8 cellular contexts compared by ENCODE assay signal in genomic region chr1:214281902-214282695, GRCh38. TPM values are rescaled to one million over a fixed set of nuclear protein-coding genes. Genes with fewer than 3 reads are reported as not detected.
DNase-seq lines count a peak whose midpoint lies in the region; ATAC-seq and TF ChIP-seq lines count a peak whose summit lies in the region.

No MANE protein-coding gene starts in this region.

- WGBS in esophagus muscularis mucosa = 29% methylated on average over 9 of the region's 9 CpGs

- DNase-seq in DND-41 (no peak), esophagus muscularis mucosa (ENCODE audit: extremely low spot score) (no peak), natural killer cell (no peak), NCI-H1436 (lab: John Stamatoyannopoulos, UW) (no peak), 8988T (no peak), putamen (ENCODE audit: low spot score) (no peak)

- H3K9me3 ChIP-seq in DND-41 (ENCODE audit: insufficient read depth, low read length, severe bottlenecking) (no peaks in the 10 kb centered on the region), esophagus muscularis mucosa (no peaks in the 10 kb centered on the region)

- H3K27ac Mint-ChIP-seq in natural killer cell = peak overlapping the region; percentile 81

- no peaks in the 10 kb centered on the region for H4K20me1 ChIP-seq in DND-41 (ENCODE audit: insufficient read depth, low read length)

- ATAC-seq in DND-41 (ENCODE audit: insufficient read depth, low read depth) (peak; percentile 1; the same call in 1 of the 3 replicates), HG03103 (IDR thresholded peaks at IDR 0.05; ENCODE audit: low read depth, unreplicated experiment) (peak; percentile 0), SK-N-SH treated with all-trans-retinoic acid at 6 μM for 48 hours (peak; percentile 52), natural killer cell (peak in 1 of 3 donors; percentile 1)

- TF ChIP-seq CTCF in DND-41 (IDR thresholded peaks at IDR 0.05; ENCODE audit: borderline replicate concordance, extremely low read depth, low read length, poor library complexity, severe bottlenecking) (no peak), esophagus muscularis mucosa (IDR thresholded peaks at IDR 0.05) (no peak), natural killer cell (IDR thresholded peaks at IDR 0.05) (no peak)

- TF ChIP-seq POLR2A in esophagus muscularis mucosa (IDR thresholded peaks at IDR 0.05; ENCODE audit: low read depth) = no peak

- H3K4me2 ChIP-seq in DND-41 (ENCODE audit: insufficient read depth, low read length) = peak overlapping the region; percentile 79

- no peaks in the 10 kb centered on the region for H3K36me3 Mint-ChIP-seq in natural killer cell

- H3K27me3 ChIP-seq in DND-41 (ENCODE audit: insufficient read depth, low read length, poor library complexity) (no peaks in the 10 kb centered on the region), esophagus muscularis mucosa (no peaks in the 10 kb centered on the region)

- peak overlapping the region; percentile 94 for H3K9ac ChIP-seq in DND-41 (ENCODE audit: low read depth, low read length)

- intact Hi-C loops in esophagus muscularis mucosa (cut with DNase I) = no loop called here
- intact Hi-C loops in natural killer cell (cut with micrococcal nuclease) = no loop called here

- H3K4me1 Mint-ChIP-seq in natural killer cell = peaks cover 57 to 63% of the 10 kb centered on the region in 2 donors

- H3K36me3 ChIP-seq in DND-41 (ENCODE audit: insufficient read depth, low read length) (no peaks in the 10 kb centered on the region), esophagus muscularis mucosa (no peaks in the 10 kb centered on the region)

- H3K4me3 Mint-ChIP-seq in natural killer cell = peak overlapping the region; percentile 92

- H2AFZ ChIP-seq in DND-41 (ENCODE audit: low read depth, low read length) = peak overlapping the region; percentile 80

- peaks cover 50% of the 10 kb centered on the region for H3K79me2 ChIP-seq in DND-41 (ENCODE audit: insufficient read depth, low read length)

- H3K27ac ChIP-seq in DND-41 (ENCODE audit: low read length) = peak overlapping the region; percentile 66
- peak overlapping the region; percentile 89 to 95 (median 93) for H3K27ac ChIP-seq in esophagus muscularis mucosa (replicated peaks in 1 of 4)

- no peaks in the 10 kb centered on the region for H3K27me3 Mint-ChIP-seq in natural killer cell (ENCODE audit: low read depth in 2 of 2)

- no peak for TF ChIP-seq EP300 in esophagus muscularis mucosa (IDR thresholded peaks at IDR 0.05)

- H3K4me3 ChIP-seq in DND-41 (ENCODE audit: low read depth in 1 of 2, low read length in 2 of 2) = peak overlapping the region; percentile 31 to 69; a peak in 3 of 4 replicates
- peak overlapping the region; percentile 86 to 96 (median 93) for H3K4me3 ChIP-seq in esophagus muscularis mucosa

- H3K4me1 ChIP-seq in DND-41 (ENCODE audit: insufficient read depth, low read length) = peaks cover 43% of the 10 kb centered on the region
- H3K4me1 ChIP-seq in esophagus muscularis mucosa = peaks cover 6 to 24% (median 20%) of the 10 kb centered on the region in 4 donors

- H3K9me3 Mint-ChIP-seq in natural killer cell = no peaks in the 10 kb centered on the region

TF ChIP-seq in SK-N-SH treated with all-trans-retinoic acid at 6 μM for 48 hours, 23 proteins besides CTCF, POLR2A, EP300 and RAD21:
- TF ChIP-seq RARB (CRISPR knock-in tag; IDR thresholded peaks at IDR 0.05) (no peak), PATZ1 (CRISPR knock-in tag; IDR thresholded peaks at IDR 0.05; ENCODE audit: borderline replicate concordance) (no peak), ESRRG (CRISPR knock-in tag; IDR thresholded peaks at IDR 0.05) (no peak), ZFP3 (CRISPR knock-in tag; IDR thresholded peaks at IDR 0.05) (no peak), TOX (CRISPR knock-in tag; IDR thresholded peaks at IDR 0.05; ENCODE audit: borderline replicate concordance) (no peak), SNAI2 (CRISPR knock-in tag; IDR thresholded peaks at IDR 0.05) (no peak), ZNF565 (CRISPR knock-in tag; conservative IDR thresholded peaks at IDR 0.05; ENCODE audit: low read depth) (no peak), ZFP30 (CRISPR knock-in tag; IDR thresholded peaks at IDR 0.05) (no peak), TCF4 (CRISPR knock-in tag; IDR thresholded peaks at IDR 0.05; ENCODE audit: borderline replicate concordance) (no peak)

RNA-seq across cellular contexts. Expression of gene SMYD2, which starts 1.1 kb away (rescaled TPM):
- total RNA-seq in esophagus muscularis mucosa (10 to 100 TPM; 15.0 to 19.7 (median 18.4) TPM), natural killer cell (10 to 100 TPM; 23.1 to 27.8 (median 26.9) TPM)
